ENCODE assay signal across 11 cellular contexts in the genomic region with DNA sequence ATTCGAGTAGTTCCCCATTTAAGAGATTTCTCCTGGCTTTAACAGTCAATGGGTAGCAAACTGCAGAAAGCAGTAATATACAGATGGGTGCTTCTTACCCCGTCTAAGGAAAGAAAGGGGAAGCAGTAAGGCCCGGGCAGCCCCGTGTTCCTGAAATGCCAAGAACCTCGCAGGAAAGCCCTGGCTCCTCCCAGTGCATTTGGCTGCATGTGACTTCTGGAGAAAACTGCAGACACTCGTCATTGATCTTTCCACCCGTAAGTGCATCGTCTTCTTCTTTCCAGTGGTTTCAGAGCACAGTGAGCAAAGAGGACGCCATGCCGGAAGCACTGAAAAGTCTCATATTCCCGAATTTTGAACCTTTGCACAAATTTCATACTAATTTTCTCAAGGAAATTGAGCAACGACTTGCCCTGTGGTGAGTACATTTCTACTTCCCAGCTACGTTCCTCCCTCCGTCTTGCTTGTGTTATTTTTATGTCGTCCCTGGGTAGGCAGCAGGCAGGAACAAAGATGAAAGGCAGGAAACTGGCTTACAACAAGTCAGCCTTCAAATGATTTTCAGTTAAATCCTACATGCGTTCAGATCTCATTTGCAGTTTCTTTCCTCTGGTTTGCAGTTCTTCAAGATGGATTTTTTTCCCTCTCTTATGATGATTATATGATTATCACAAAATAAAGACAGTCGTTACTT.
DNase-seq lines count a peak whose midpoint lies in the region; ATAC-seq and TF ChIP-seq lines count a peak whose summit lies in the region.
"Had no signal": no experiment of that assay in that cellular context is flagged by ENCODE, and none has a peak within 500 bp of the region (broad histone marks: within the 10 kb centered on the region; RNA-seq: fewer than 3 reads in every experiment).

No MANE protein-coding gene starts in this region.

- no peaks in the 10 kb centered on the region for H3K79me2 ChIP-seq in hepatocyte

- DNase-seq in activated CD4-positive, alpha-beta T cell treated with anti-CD3 and anti-CD28 coated beads, Interleukin-2, amount 10 ng/mL, durations not matched to agents 24 days and 14 days = no peak
- no peak for DNase-seq in activated CD4-positive, alpha-beta T cell treated with anti-CD3 and anti-CD28 coated beads, Interleukin-2, amount 50 U/mL, for 4 hours
- DNase-seq in T-helper 17 cell = no peak
- DNase-seq in heart right ventricle = no peak
- peak; percentile 3 for DNase-seq in stimulated activated naive B cell treated with anti-CD40 and anti-IgM and Interleukin-4, amounts not matched to agents 10 μg/mL and 1 μg/mL and 100 μg/mL, for 72 hours
- no peak for DNase-seq in H7
- DNase-seq in hepatocyte (ENCODE audit: low spot score) = no peak
- DNase-seq: NCI-H2171; stimulated activated CD4-positive, alpha-beta T cell treated with anti-CD3 and anti-CD28 coated beads, Interleukin-4, amount 100 ng/mL, for 1 hour; uterus had no signal

- ATAC-seq in T-helper 17 cell (no peak), heart right ventricle (peak in 6 of 8 donors; percentile 19 to 55 (median 42)), GM18858 (IDR thresholded peaks at IDR 0.05; ENCODE audit: unreplicated experiment) (no peak)
- ATAC-seq in stimulated activated naive B cell treated with anti-CD40 and anti-IgM and Interleukin-4, amounts not matched to agents 10 μg/mL and 1 μg/mL and 100 μg/mL, for 72 hours (replicated peaks) = peak; percentile 65 to 74

- H3K4me1 ChIP-seq in heart right ventricle (peaks cover 0 to 6% (median 0%) of the 10 kb centered on the region in 9 donors), hepatocyte (ENCODE audit: insufficient read depth) (peaks cover 6% of the 10 kb centered on the region)
- H3K4me1 ChIP-seq: uterus had no signal

- H3K27ac ChIP-seq in heart right ventricle (peak overlapping the region in 1 of 10 donors; percentile 74), hepatocyte (no peak overlapping the region)
- H3K27ac ChIP-seq: uterus had no signal

- H3K4me1 Mint-ChIP-seq in activated CD4-positive, alpha-beta T cell treated with anti-CD3 and anti-CD28 coated beads, Interleukin-2, amount 10 ng/mL, durations not matched to agents 24 days and 14 days = peaks cover 6% of the 10 kb centered on the region
- peaks cover 6% of the 10 kb centered on the region for H3K4me1 Mint-ChIP-seq in T-helper 17 cell
- peaks cover 5 to 13% of the 10 kb centered on the region in 2 donors for H3K4me1 Mint-ChIP-seq in stimulated activated naive B cell treated with anti-CD40 and anti-IgM and Interleukin-4, amounts not matched to agents 10 μg/mL and 1 μg/mL and 100 μg/mL, for 72 hours

- H4K20me1 ChIP-seq in hepatocyte (ENCODE audit: insufficient read depth, poor library complexity, severe bottlenecking) = no peaks in the 10 kb centered on the region

- peaks cover 12% of the 10 kb centered on the region for H3K27me3 Mint-ChIP-seq in activated CD4-positive, alpha-beta T cell treated with anti-CD3 and anti-CD28 coated beads, Interleukin-2, amount 10 ng/mL, durations not matched to agents 24 days and 14 days
- peaks cover 60% of the 10 kb centered on the region for H3K27me3 Mint-ChIP-seq in T-helper 17 cell
- peaks cover 10 to 23% of the 10 kb centered on the region in 2 donors for H3K27me3 Mint-ChIP-seq in stimulated activated naive B cell treated with anti-CD40 and anti-IgM and Interleukin-4, amounts not matched to agents 10 μg/mL and 1 μg/mL and 100 μg/mL, for 72 hours

- no peak overlapping the region for H3K4me2 ChIP-seq in hepatocyte

- intact Hi-C loops in activated CD4-positive, alpha-beta T cell treated with anti-CD3 and anti-CD28 coated beads, Interleukin-2, amount 10 ng/mL, durations not matched to agents 24 days and 14 days (cut with micrococcal nuclease) = no loop called here
- intact Hi-C loops in heart right ventricle (cut with DNase I) = no loop called here

- H3K9me3 ChIP-seq in T-helper 17 cell (ENCODE audit: control insufficient read depth, low read length, poor library complexity, severe bottlenecking) = no peaks in the 10 kb centered on the region
- H3K9me3 ChIP-seq in heart right ventricle = peaks cover 0 to under 1% (median 0%) of the 10 kb centered on the region in 11 donors
- no peaks in the 10 kb centered on the region for H3K9me3 ChIP-seq in hepatocyte (ENCODE audit: low read depth)
- H3K9me3 ChIP-seq: uterus had no signal

- WGBS in heart right ventricle, 2 donors = 73 to 77% methylated on average over 17 of the region's 17 CpGs
- WGBS in hepatocyte (ENCODE audit: low lambda C conversion rate, missing lambda C conversion rate) = 84% methylated on average over 17 of the region's 17 CpGs

- H3K4me3 Mint-ChIP-seq in activated CD4-positive, alpha-beta T cell treated with anti-CD3 and anti-CD28 coated beads, Interleukin-2, amount 10 ng/mL, durations not matched to agents 24 days and 14 days = peak overlapping the region; percentile 69
- peak overlapping the region; percentile 72 for H3K4me3 Mint-ChIP-seq in T-helper 17 cell
- H3K4me3 Mint-ChIP-seq in stimulated activated naive B cell treated with anti-CD40 and anti-IgM and Interleukin-4, amounts not matched to agents 10 μg/mL and 1 μg/mL and 100 μg/mL, for 72 hours = peak overlapping the region; percentile 49 to 72

- peaks cover 0 to 73% (median 14%) of the 10 kb centered on the region in 9 donors for H3K36me3 ChIP-seq in heart right ventricle
- H3K36me3 ChIP-seq in H7 (replicated peaks; ENCODE audit: control insufficient read depth, insufficient read depth, low read length) = peaks cover 2% of the 10 kb centered on the region
- H3K36me3 ChIP-seq in hepatocyte (replicated peaks; ENCODE audit: insufficient read depth, low read depth) = no peaks in the 10 kb centered on the region
- H3K36me3 ChIP-seq: uterus had no signal

- H2AFZ ChIP-seq in hepatocyte = no peak overlapping the region

- H3K27ac Mint-ChIP-seq in activated CD4-positive, alpha-beta T cell treated with anti-CD3 and anti-CD28 coated beads, Interleukin-2, amount 10 ng/mL, durations not matched to agents 24 days and 14 days = no peak overlapping the region
- H3K27ac Mint-ChIP-seq in T-helper 17 cell = no peak overlapping the region
- peak overlapping the region; percentile 75 for H3K27ac Mint-ChIP-seq in stimulated activated naive B cell treated with anti-CD40 and anti-IgM and Interleukin-4, amounts not matched to agents 10 μg/mL and 1 μg/mL and 100 μg/mL, for 72 hours

- no peaks in the 10 kb centered on the region for H3K36me3 Mint-ChIP-seq in activated CD4-positive, alpha-beta T cell treated with anti-CD3 and anti-CD28 coated beads, Interleukin-2, amount 10 ng/mL, durations not matched to agents 24 days and 14 days (ENCODE audit: low read depth)
- no peaks in the 10 kb centered on the region for H3K36me3 Mint-ChIP-seq in T-helper 17 cell (ENCODE audit: low read depth)
- H3K36me3 Mint-ChIP-seq in stimulated activated naive B cell treated with anti-CD40 and anti-IgM and Interleukin-4, amounts not matched to agents 10 μg/mL and 1 μg/mL and 100 μg/mL, for 72 hours = peaks cover 0 to under 1% of the 10 kb centered on the region in 2 donors

- H3K9me3 Mint-ChIP-seq in activated CD4-positive, alpha-beta T cell treated with anti-CD3 and anti-CD28 coated beads, Interleukin-2, amount 10 ng/mL, durations not matched to agents 24 days and 14 days = no peaks in the 10 kb centered on the region
- peaks cover 2% of the 10 kb centered on the region in 2 donors for H3K9me3 Mint-ChIP-seq in stimulated activated naive B cell treated with anti-CD40 and anti-IgM and Interleukin-4, amounts not matched to agents 10 μg/mL and 1 μg/mL and 100 μg/mL, for 72 hours

- H3K27me3 ChIP-seq in heart right ventricle (no peaks in the 10 kb centered on the region), H7 (ENCODE audit: control insufficient read depth, insufficient read depth, low read length) (no peaks in the 10 kb centered on the region), hepatocyte (no peaks in the 10 kb centered on the region)
- H3K27me3 ChIP-seq: uterus had no signal

- no peaks in the 10 kb centered on the region for H3K9me2 ChIP-seq in hepatocyte (replicated peaks; ENCODE audit: insufficient read depth)

- TF ChIP-seq CTCF in heart right ventricle (IDR thresholded peaks at IDR 0.05) (no peak), hepatocyte (IDR thresholded peaks at IDR 0.05; ENCODE audit: poor library complexity) (no peak)

- H3K4me3 ChIP-seq in heart right ventricle (peak overlapping the region in 2 of 10 donors; percentile 1 to 36), H7 (ENCODE audit: insufficient read depth, low read depth, low read length) (no peak overlapping the region), hepatocyte (no peak overlapping the region)
- H3K4me3 ChIP-seq: uterus had no signal

Comparison
In these comparisons a context has a peak if more than half of its experiments do, and no peak if none do; other contexts are left out.
1. ATAC-seq: peak in heart right ventricle (6 of 8) and stimulated activated naive B cell treated with anti-CD40 and anti-IgM and Interleukin-4, amounts not matched to agents 10 μg/mL and 1 μg/mL and 100 μg/mL, for 72 hours (2 of 2); none in T-helper 17 cell (single experiment) and GM18858 (single experiment).
2. Peak in every context shown above with its lines, with median percentiles within 50 percentile points of each other: H3K4me3 Mint-ChIP-seq.